ENCODE assay signal across 9 cellular contexts in genomic region chr7:46153951-46154787, GRCh38.
DNase-seq lines count a peak whose midpoint lies in the region; ATAC-seq, FAIRE-seq and TF ChIP-seq lines count a peak whose summit lies in the region.
"Had no signal": no experiment of that assay in that cellular context is flagged by ENCODE, and none has a peak within 500 bp of the region (broad histone marks: within the 10 kb centered on the region; RNA-seq: fewer than 3 reads in every experiment).

No MANE protein-coding gene starts in this region.

- no peaks in the 10 kb centered on the region for H3K4me1 ChIP-seq in body of pancreas
- peaks cover 0 to 11% of the 10 kb centered on the region in 2 donors for H3K4me1 ChIP-seq in small intestine (ENCODE audit: control insufficient read depth in 2 of 2, insufficient read depth in 1 of 2, low read depth in 1 of 2, low read length in 1 of 2)

- no peaks in the 10 kb centered on the region for H3K9me3 ChIP-seq in body of pancreas
- no peaks in the 10 kb centered on the region for H3K9me3 ChIP-seq in small intestine (ENCODE audit: control insufficient read depth, low read depth)

- H3K27ac Mint-ChIP-seq in activated CD4-positive, alpha-beta memory T cell treated with anti-CD3 and anti-CD28 coated beads for 36 hours: peak overlapping the region; percentile 13
- H3K27ac Mint-ChIP-seq in activated CD4-positive, alpha-beta memory T cell treated with anti-CD3 and anti-CD28 coated beads, Interleukin-2, amount 10 ng/mL, durations not matched to agents 7 days and 5 days: no peak overlapping the region

- CTCF ChIA-PET in activated CD4-positive, alpha-beta memory T cell treated with anti-CD3 and anti-CD28 coated beads for 36 hours (lab: Charles Lee): no interaction called here
- CTCF ChIA-PET in activated CD4-positive, alpha-beta memory T cell treated with anti-CD3 and anti-CD28 coated beads, Interleukin-2, amount 10 ng/mL, durations not matched to agents 7 days and 5 days (lab: Charles Lee): no interaction called here

- peak; percentile 11 for DNase-seq in activated CD4-positive, alpha-beta memory T cell treated with anti-CD3 and anti-CD28 coated beads for 36 hours
- no peak for DNase-seq in activated CD4-positive, alpha-beta memory T cell treated with anti-CD3 and anti-CD28 coated beads, Interleukin-2, amount 10 ng/mL, durations not matched to agents 7 days and 5 days
- no peak for DNase-seq in body of pancreas
- DNase-seq in small intestine: peak; percentile 88
- DNase-seq in DMS 273 (lab: John Stamatoyannopoulos, UW; ENCODE audit: unreplicated experiment): no peak
- no peak for DNase-seq in dorsolateral prefrontal cortex

- H3K4me1 Mint-ChIP-seq in activated CD4-positive, alpha-beta memory T cell treated with anti-CD3 and anti-CD28 coated beads for 36 hours (ENCODE audit: low read depth): peaks cover 4% of the 10 kb centered on the region
- H3K4me1 Mint-ChIP-seq in activated CD4-positive, alpha-beta memory T cell treated with anti-CD3 and anti-CD28 coated beads, Interleukin-2, amount 10 ng/mL, durations not matched to agents 7 days and 5 days: peaks cover 4% of the 10 kb centered on the region

- POLR2A ChIA-PET in activated CD4-positive, alpha-beta memory T cell treated with anti-CD3 and anti-CD28 coated beads for 36 hours (lab: Charles Lee): no interaction called here
- POLR2A ChIA-PET in activated CD4-positive, alpha-beta memory T cell treated with anti-CD3 and anti-CD28 coated beads, Interleukin-2, amount 10 ng/mL, durations not matched to agents 7 days and 5 days (lab: Charles Lee): no interaction called here

- no peak for TF ChIP-seq POLR2A in body of pancreas (IDR thresholded peaks at IDR 0.05)

- H3K27ac ChIP-seq in body of pancreas: peak overlapping the region in 2 of 4 donors; percentile 37 to 42
- peak overlapping the region in 1 of 2 donors; percentile 84 for H3K27ac ChIP-seq in small intestine (ENCODE audit: low read depth in 1 of 2, low read length in 1 of 2)
- no peak overlapping the region for H3K27ac ChIP-seq in dorsolateral prefrontal cortex

- intact Hi-C loops in activated CD4-positive, alpha-beta memory T cell treated with anti-CD3 and anti-CD28 coated beads for 36 hours (cut with micrococcal nuclease): loop anchor here (5.0 kb wide), 1 partner anchor 232 kb away; the partner anchor contains the start of gene IGFBP3
- intact Hi-C loops in body of pancreas (cut with DNase I) (no loop called here), dorsolateral prefrontal cortex (cut with DNase I) (no loop called here)

- no peaks in the 10 kb centered on the region for H3K9me3 Mint-ChIP-seq in activated CD4-positive, alpha-beta memory T cell treated with anti-CD3 and anti-CD28 coated beads for 36 hours
- no peaks in the 10 kb centered on the region for H3K9me3 Mint-ChIP-seq in activated CD4-positive, alpha-beta memory T cell treated with anti-CD3 and anti-CD28 coated beads, Interleukin-2, amount 10 ng/mL, durations not matched to agents 7 days and 5 days

- FAIRE-seq in small intestine (lab: Jason Lieb, UNC): no peak
- FAIRE-seq: endometrium had no signal

- H3K27me3 Mint-ChIP-seq in activated CD4-positive, alpha-beta memory T cell treated with anti-CD3 and anti-CD28 coated beads for 36 hours: no peaks in the 10 kb centered on the region
- no peaks in the 10 kb centered on the region for H3K27me3 Mint-ChIP-seq in activated CD4-positive, alpha-beta memory T cell treated with anti-CD3 and anti-CD28 coated beads, Interleukin-2, amount 10 ng/mL, durations not matched to agents 7 days and 5 days

- TF ChIP-seq CTCF in body of pancreas (IDR thresholded peaks at IDR 0.05): no peak
- no peak for TF ChIP-seq CTCF in dorsolateral prefrontal cortex (IDR thresholded peaks at IDR 0.05 in 54 of 56, conservative IDR thresholded peaks at IDR 0.05 in 2 of 56; ENCODE audit: low read depth in 1 of 56, partially characterized antibody in 56 of 56)

- H3K4me3 Mint-ChIP-seq in activated CD4-positive, alpha-beta memory T cell treated with anti-CD3 and anti-CD28 coated beads for 36 hours: no peak overlapping the region
- H3K4me3 Mint-ChIP-seq in activated CD4-positive, alpha-beta memory T cell treated with anti-CD3 and anti-CD28 coated beads, Interleukin-2, amount 10 ng/mL, durations not matched to agents 7 days and 5 days: no peak overlapping the region

- ATAC-seq in HG03439 (IDR thresholded peaks at IDR 0.05; ENCODE audit: unreplicated experiment) (peak; percentile 55), body of pancreas (peak; percentile 75), GM19452 (IDR thresholded peaks at IDR 0.05; ENCODE audit: unreplicated experiment) (no peak)

- H3K36me3 ChIP-seq in body of pancreas (replicated peaks in 1 of 2; ENCODE audit: insufficient read depth in 1 of 2, low read depth in 2 of 2) (no peaks in the 10 kb centered on the region), small intestine (ENCODE audit: control insufficient read depth in 2 of 2, insufficient read depth in 2 of 2, low read length in 2 of 2) (no peaks in the 10 kb centered on the region)

- WGBS in body of pancreas, 2 donors: 45 to 49% methylated on average over 6 of the region's 6 CpGs
- WGBS in small intestine, 3 donors: 36 to 60% (median 44%) methylated on average over 6 of the region's 6 CpGs

- H3K27me3 ChIP-seq in body of pancreas (no peaks in the 10 kb centered on the region), small intestine (ENCODE audit: control insufficient read depth in 2 of 2, insufficient read depth in 2 of 2, low read length in 2 of 2) (no peaks in the 10 kb centered on the region), dorsolateral prefrontal cortex (peaks cover 0 to 23% (median 0%) of the 10 kb centered on the region in 45 donors)

- H3K4me3 ChIP-seq in body of pancreas: no peak overlapping the region
- H3K4me3 ChIP-seq in small intestine (ENCODE audit: low read depth in 1 of 2, low read length in 2 of 2): no peak overlapping the region
- no peak overlapping the region for H3K4me3 ChIP-seq in dorsolateral prefrontal cortex

- H3K36me3 Mint-ChIP-seq in activated CD4-positive, alpha-beta memory T cell treated with anti-CD3 and anti-CD28 coated beads for 36 hours: no peaks in the 10 kb centered on the region
- no peaks in the 10 kb centered on the region for H3K36me3 Mint-ChIP-seq in activated CD4-positive, alpha-beta memory T cell treated with anti-CD3 and anti-CD28 coated beads, Interleukin-2, amount 10 ng/mL, durations not matched to agents 7 days and 5 days (ENCODE audit: low read depth)

Comparison
In these comparisons a context has a peak if more than half of its experiments do, and no peak if none do; other contexts are left out.
1. DNase-seq: peak in activated CD4-positive, alpha-beta memory T cell treated with anti-CD3 and anti-CD28 coated beads for 36 hours (single experiment) and small intestine (single experiment); none in activated CD4-positive, alpha-beta memory T cell treated with anti-CD3 and anti-CD28 coated beads, Interleukin-2, amount 10 ng/mL, durations not matched to agents 7 days and 5 days (single experiment), body of pancreas (0 of 4), DMS 273 (single experiment) and dorsolateral prefrontal cortex (0 of 10).